In genomic region chr7:129940329-129940728, GRCh38 we compare ENCODE assay signal across 2 cellular contexts.
TF ChIP-seq lines count a peak whose summit lies in the region.

No MANE protein-coding gene starts in this region.

TF ChIP-seq in WTC11, 78 proteins besides CTCF, POLR2A, EP300 and RAD21:
- TF ChIP-seq PREB (CRISPR knock-in tag; IDR thresholded peaks at IDR 0.05; ENCODE audit: borderline replicate concordance) = no peak
- TF ChIP-seq ETV6 (CRISPR knock-in tag; IDR thresholded peaks at IDR 0.05) = no peak
- no peak for TF ChIP-seq SMAD3 (CRISPR knock-in tag; IDR thresholded peaks at IDR 0.05; ENCODE audit: borderline replicate concordance)

TF ChIP-seq in HepG2, 621 proteins besides CTCF, POLR2A, EP300 and RAD21 (continued from another document):
- no peak for TF ChIP-seq ZNF646 (CRISPR knock-in tag; IDR thresholded peaks at IDR 0.05)
- no peak for TF ChIP-seq ZNF530 (CRISPR knock-in tag; IDR thresholded peaks at IDR 0.05; ENCODE audit: low read depth)
- no peak for TF ChIP-seq BRCA1 (CRISPR knock-in tag; IDR thresholded peaks at IDR 0.05)
- no peak for TF ChIP-seq ZKSCAN5 (CRISPR knock-in tag; IDR thresholded peaks at IDR 0.05)
- no peak for TF ChIP-seq ZNF296 (CRISPR knock-in tag; conservative IDR thresholded peaks at IDR 0.05)
- TF ChIP-seq SIX4 (CRISPR knock-in tag; IDR thresholded peaks at IDR 0.05) = no peak
- TF ChIP-seq ZMAT5 (CRISPR knock-in tag; IDR thresholded peaks at IDR 0.05; ENCODE audit: borderline replicate concordance, low read depth) = no peak
